In genomic region chr14:102508774-102509743, GRCh38 we compare ENCODE assay signal across 8 cellular contexts. TPM values are rescaled to one million over a fixed set of nuclear protein-coding genes. Genes with fewer than 3 reads are reported as not detected.
A peak's percentile ranks its signal among the peaks of the same experiment; 100 is the strongest.
DNase-seq lines count a peak whose midpoint lies in the region; ATAC-seq and TF ChIP-seq lines count a peak whose summit lies in the region.

No MANE protein-coding gene starts in this region.

- no peaks in the 10 kb centered on the region for H3K9me3 Mint-ChIP-seq in activated T-helper 1 cell treated with anti-CD3 and anti-CD28 coated beads, Interleukin-12 subunit alpha, Interleukin-12 subunit beta, Interleukin-2, Interleukin-4 antibody, amounts not matched to agents 30 ng/mL and 10 ng/mL and 1 ng/mL, durations not matched to agents 14 hours and 24 hours and 36 hours
- no peaks in the 10 kb centered on the region for H3K9me3 Mint-ChIP-seq in nephron

- POLR2A ChIA-PET in A673 (lab: Charles Lee; ENCODE audit: low non-redundant PET): no interaction called here

- H3K27ac Mint-ChIP-seq in activated T-helper 1 cell treated with anti-CD3 and anti-CD28 coated beads, Interleukin-12 subunit alpha, Interleukin-12 subunit beta, Interleukin-2, Interleukin-4 antibody, amounts not matched to agents 30 ng/mL and 10 ng/mL and 1 ng/mL, durations not matched to agents 14 hours and 24 hours and 36 hours: no peak overlapping the region
- H3K27ac Mint-ChIP-seq in nephron: no peak overlapping the region

- no peaks in the 10 kb centered on the region for H3K9me3 ChIP-seq in A673 (ENCODE audit: low read depth, low read length, poor library complexity, severe bottlenecking)

- peaks cover 14% of the 10 kb centered on the region for H3K4me1 Mint-ChIP-seq in activated T-helper 1 cell treated with anti-CD3 and anti-CD28 coated beads, Interleukin-12 subunit alpha, Interleukin-12 subunit beta, Interleukin-2, Interleukin-4 antibody, amounts not matched to agents 30 ng/mL and 10 ng/mL and 1 ng/mL, durations not matched to agents 14 hours and 24 hours and 36 hours (ENCODE audit: low read depth)
- no peaks in the 10 kb centered on the region for H3K4me1 Mint-ChIP-seq in nephron

- no peaks in the 10 kb centered on the region for H3K27me3 Mint-ChIP-seq in activated T-helper 1 cell treated with anti-CD3 and anti-CD28 coated beads, Interleukin-12 subunit alpha, Interleukin-12 subunit beta, Interleukin-2, Interleukin-4 antibody, amounts not matched to agents 30 ng/mL and 10 ng/mL and 1 ng/mL, durations not matched to agents 14 hours and 24 hours and 36 hours (ENCODE audit: insufficient read depth)
- H3K27me3 Mint-ChIP-seq in nephron (ENCODE audit: low read depth): peaks cover 5% of the 10 kb centered on the region

- H3K36me3 Mint-ChIP-seq in activated T-helper 1 cell treated with anti-CD3 and anti-CD28 coated beads, Interleukin-12 subunit alpha, Interleukin-12 subunit beta, Interleukin-2, Interleukin-4 antibody, amounts not matched to agents 30 ng/mL and 10 ng/mL and 1 ng/mL, durations not matched to agents 14 hours and 24 hours and 36 hours (ENCODE audit: low read depth): no peaks in the 10 kb centered on the region
- no peaks in the 10 kb centered on the region for H3K36me3 Mint-ChIP-seq in nephron (ENCODE audit: low read depth)

- TF ChIP-seq CTCF in A673 (conservative IDR thresholded peaks at IDR 0.05; ENCODE audit: low read depth, low read length) (no peak), nephron (IDR thresholded peaks at IDR 0.05; ENCODE audit: unreplicated experiment in 3 of 3) (no peak)

- H3K4me1 ChIP-seq in A673 (ENCODE audit: insufficient read depth, low read length, poor library complexity, severe bottlenecking): peaks cover 15% of the 10 kb centered on the region

- H3K4me3 Mint-ChIP-seq in activated T-helper 1 cell treated with anti-CD3 and anti-CD28 coated beads, Interleukin-12 subunit alpha, Interleukin-12 subunit beta, Interleukin-2, Interleukin-4 antibody, amounts not matched to agents 30 ng/mL and 10 ng/mL and 1 ng/mL, durations not matched to agents 14 hours and 24 hours and 36 hours: peak overlapping the region; percentile 75
- peak overlapping the region; percentile 83 to 88 (median 85) for H3K4me3 Mint-ChIP-seq in nephron

- peak overlapping the region; percentile 74 for H3K4me3 ChIP-seq in A673 (ENCODE audit: low read depth, low read length, poor library complexity, severe bottlenecking)
- peak overlapping the region; percentile 16 for H3K4me3 ChIP-seq in Jurkat, Clone E6-1 (ENCODE audit: low read length)

- peaks cover 13% of the 10 kb centered on the region for H3K36me3 ChIP-seq in A673 (ENCODE audit: insufficient read depth, low read length, poor library complexity, severe bottlenecking)

- no TSS peak for BruUV-seq in A673 (replicated peaks; lab: Mats Ljungman, UMichigan)

- H3K27me3 ChIP-seq in A673 (replicated peaks; ENCODE audit: insufficient read depth, low read depth, low read length, poor library complexity): no peaks in the 10 kb centered on the region

- CTCF ChIA-PET in A673 (lab: Charles Lee): no interaction called here

- peak; percentile 6 for ATAC-seq in GM19025 (IDR thresholded peaks at IDR 0.05; ENCODE audit: low read depth, unreplicated experiment)

- peak overlapping the region; percentile 85 for H3K27ac ChIP-seq in A673 (ENCODE audit: low read depth, low read length, poor library complexity, severe bottlenecking)

- DNase-seq in A673 (ENCODE audit: low spot score): peak; percentile 37
- DNase-seq in Jurkat, Clone E6-1 (ENCODE audit: low read depth, low spot score): no peak
- no peak for DNase-seq in activated T-helper 1 cell treated with anti-CD3 and anti-CD28 coated beads, Interleukin-12 subunit alpha, Interleukin-12 subunit beta, Interleukin-2, Interleukin-4 antibody, amounts not matched to agents 30 ng/mL and 10 ng/mL and 1 ng/mL, durations not matched to agents 14 hours and 24 hours and 36 hours (ENCODE audit: low spot score)
- DNase-seq in fibroblast of peridontal ligament (ENCODE audit: extremely low read depth): peak; percentile 40
- DNase-seq in NCI-H1436 treated with DMSO at 0.1 percent for 48 hours (lab: John Stamatoyannopoulos, UW): no peak
- no peak for DNase-seq in NCI-H510A (lab: John Stamatoyannopoulos, UW)

- intact Hi-C loops in A673 (cut with micrococcal nuclease; ENCODE audit: unreplicated experiment): no loop called here
- intact Hi-C loops in activated T-helper 1 cell treated with anti-CD3 and anti-CD28 coated beads, Interleukin-12 subunit alpha, Interleukin-12 subunit beta, Interleukin-2, Interleukin-4 antibody, amounts not matched to agents 30 ng/mL and 10 ng/mL and 1 ng/mL, durations not matched to agents 14 hours and 24 hours and 36 hours (cut with micrococcal nuclease): loop anchor here (1.0 to 2.0 kb wide), 2 partner anchors 70 to 274 kb away; no protein-coding TSS in a partner anchor

RNA-seq across cellular contexts. Expression of gene ANKRD9, which starts 0.5 kb away (rescaled TPM):
- total RNA-seq in A673 (2021): 28.0 and 35.9 TPM in 2 replicates
- polyA plus RNA-seq in Jurkat, Clone E6-1 (2012; ENCODE audit: insufficient read depth, insufficient read length): 9.3 TPM
- total RNA-seq in activated T-helper 1 cell treated with anti-CD3 and anti-CD28 coated beads, Interleukin-12 subunit alpha, Interleukin-12 subunit beta, Interleukin-2, Interleukin-4 antibody, amounts not matched to agents 30 ng/mL and 10 ng/mL and 1 ng/mL, durations not matched to agents 14 hours and 24 hours and 36 hours: 13.4 TPM in 2 replicates

Comparison
In these comparisons a context has a peak if more than half of its experiments do, and no peak if none do; other contexts are left out.
1. DNase-seq: peak in A673 (single experiment) and fibroblast of peridontal ligament (single experiment); none in Jurkat, Clone E6-1 (single experiment), activated T-helper 1 cell treated with anti-CD3 and anti-CD28 coated beads, Interleukin-12 subunit alpha, Interleukin-12 subunit beta, Interleukin-2, Interleukin-4 antibody, amounts not matched to agents 30 ng/mL and 10 ng/mL and 1 ng/mL, durations not matched to agents 14 hours and 24 hours and 36 hours (single experiment), NCI-H1436 treated with DMSO at 0.1 percent for 48 hours (single experiment) and NCI-H510A (single experiment).